18 cellular contexts compared by ENCODE assay signal in the genomic region with DNA sequence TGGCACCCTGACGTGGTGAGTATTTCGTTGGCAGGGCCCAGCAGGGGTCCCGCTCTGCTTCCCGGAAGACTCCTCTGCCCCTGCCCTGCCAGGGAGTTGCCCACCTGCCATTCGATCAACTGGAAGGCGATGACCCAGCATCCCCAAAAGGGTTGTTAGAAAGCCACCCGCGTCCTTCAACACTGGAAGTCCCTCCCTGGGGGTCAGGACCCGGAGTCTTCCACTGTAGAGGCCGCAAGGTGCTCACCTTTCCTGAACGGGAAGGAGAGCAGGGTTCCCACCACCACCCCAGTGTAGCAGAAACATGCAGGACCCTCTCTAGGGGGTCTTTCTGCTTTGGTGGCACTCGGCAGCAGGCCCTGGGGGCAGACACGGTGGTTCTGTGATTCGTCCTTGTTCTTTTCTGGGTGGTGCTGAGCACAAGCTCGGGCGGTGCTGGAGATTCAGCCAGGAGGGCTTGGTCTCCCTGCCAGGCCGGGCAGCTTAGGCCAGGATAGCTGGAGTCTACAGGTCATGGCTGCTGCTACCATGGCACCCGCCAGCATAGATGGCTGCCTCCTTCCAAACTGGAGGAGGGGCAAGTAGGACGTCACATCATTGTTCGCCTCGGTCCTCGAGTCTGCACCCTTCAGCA. TPM values are rescaled to one million over a fixed set of nuclear protein-coding genes. Genes with fewer than 3 reads are reported as not detected.
A peak's percentile ranks its signal among the peaks of the same experiment; 100 is the strongest.
DNase-seq lines count a peak whose midpoint lies in the region.
"Had no signal": no experiment of that assay in that cellular context is flagged by ENCODE, and none has a peak within 500 bp of the region (broad histone marks: within the 10 kb centered on the region; RNA-seq: fewer than 3 reads in every experiment).

No MANE protein-coding gene starts in this region.

- H3K9ac ChIP-seq in BLaER1 treated with 17β-estradiol and CSF1 and Interleukin-3, amounts not matched to agents 10 nM and 100 nM = peak overlapping the region in 3 of 11 experiments; percentile 18 to 57 (median 21); a peak in 2 of 22 replicates

- peak overlapping the region in 3 of 11 experiments; percentile 7 to 46 (median 34); a peak in 2 of 22 replicates for H3K27ac ChIP-seq in BLaER1 treated with 17β-estradiol and CSF1 and Interleukin-3, amounts not matched to agents 10 nM and 100 nM

- H3K4me2 ChIP-seq in BLaER1 treated with 17β-estradiol and CSF1 and Interleukin-3, amounts not matched to agents 10 nM and 100 nM = peak overlapping the region; percentile 60 to 97 (median 88)

- no peaks in the 10 kb centered on the region for H3K36me3 ChIP-seq in BLaER1 treated with 17β-estradiol and CSF1 and Interleukin-3, amounts not matched to agents 10 nM and 100 nM

- H3K36me3 Mint-ChIP-seq in activated T-helper 1 cell treated with anti-CD3 and anti-CD28 coated beads, Interleukin-12 subunit alpha, Interleukin-12 subunit beta, Interleukin-2, Interleukin-4 antibody, amounts not matched to agents 30 ng/mL and 10 ng/mL and 1 ng/mL, durations not matched to agents 14 hours and 24 hours and 36 hours (ENCODE audit: low read depth) = peaks cover under 1% of the 10 kb centered on the region

- H3K4me1 Mint-ChIP-seq in activated T-helper 1 cell treated with anti-CD3 and anti-CD28 coated beads, Interleukin-12 subunit alpha, Interleukin-12 subunit beta, Interleukin-2, Interleukin-4 antibody, amounts not matched to agents 30 ng/mL and 10 ng/mL and 1 ng/mL, durations not matched to agents 14 hours and 24 hours and 36 hours (ENCODE audit: low read depth) = peaks cover 26% of the 10 kb centered on the region

- H3K4me3 Mint-ChIP-seq in activated T-helper 1 cell treated with anti-CD3 and anti-CD28 coated beads, Interleukin-12 subunit alpha, Interleukin-12 subunit beta, Interleukin-2, Interleukin-4 antibody, amounts not matched to agents 30 ng/mL and 10 ng/mL and 1 ng/mL, durations not matched to agents 14 hours and 24 hours and 36 hours = no peak overlapping the region

- DNase-seq in activated CD4-positive, CD25-positive, alpha-beta regulatory T cell treated with anti-CD3 and anti-CD28 coated beads, Interleukin-2, amount 50 U/mL, for 72 hours = peak; percentile 21
- no peak for DNase-seq in activated CD4-positive, CD25-positive, alpha-beta regulatory T cell (lab: John Stamatoyannopoulos, UW)
- no peak for DNase-seq in activated T-helper 1 cell treated with anti-CD3 and anti-CD28 coated beads, Interleukin-12 subunit alpha, Interleukin-12 subunit beta, Interleukin-2, Interleukin-4 antibody, amounts not matched to agents 30 ng/mL and 10 ng/mL and 1 ng/mL, durations not matched to agents 14 hours and 24 hours and 36 hours (ENCODE audit: low spot score)
- DNase-seq in posterior vena cava (ENCODE audit: low spot score) = peak; percentile 76
- DNase-seq in NCI-H774 (lab: John Stamatoyannopoulos, UW) = no peak
- DNase-seq in NCI-H345 (lab: John Stamatoyannopoulos, UW) = no peak
- DNase-seq: C1 segment of cervical spinal cord, DMS 273 treated with DMSO at 0.1 percent for 48 hours, DND-41, KG1, MV-4-11, NCI-H1694 treated with DMSO at 0.1 percent for 48 hours, NCI-H510A, NCI-H748 treated with DMSO at 0.1 percent for 48 hours, PC-3, RPMI8226, SIG-M5 had no signal

- intact Hi-C loops in activated T-helper 1 cell treated with anti-CD3 and anti-CD28 coated beads, Interleukin-12 subunit alpha, Interleukin-12 subunit beta, Interleukin-2, Interleukin-4 antibody, amounts not matched to agents 30 ng/mL and 10 ng/mL and 1 ng/mL, durations not matched to agents 14 hours and 24 hours and 36 hours (cut with micrococcal nuclease) = no loop called here
- intact Hi-C loops in posterior vena cava (cut with DNase I) = no loop called here

- H3K4me3 ChIP-seq in BLaER1 treated with 17β-estradiol and CSF1 and Interleukin-3, amounts not matched to agents 10 nM and 100 nM = peak overlapping the region in 1 of 10 experiments; percentile 15; a peak in 2 of 20 replicates

- H4K20me1 ChIP-seq in BLaER1 treated with 17β-estradiol and CSF1 and Interleukin-3, amounts not matched to agents 10 nM and 100 nM = peaks cover 0 to 45% (median 16%) of the 10 kb centered on the region in 11 experiments; a peak in 17 of 22 replicates

- H3K27me3 ChIP-seq in BLaER1 treated with 17β-estradiol and CSF1 and Interleukin-3, amounts not matched to agents 10 nM and 100 nM = peaks cover 0 to 59% (median 10%) of the 10 kb centered on the region in 11 experiments; a peak in 15 of 22 replicates

- peaks cover 64 to 98% (median 86%) of the 10 kb centered on the region in 10 experiments for H3K4me1 ChIP-seq in BLaER1 treated with 17β-estradiol and CSF1 and Interleukin-3, amounts not matched to agents 10 nM and 100 nM

- H3K9me3 Mint-ChIP-seq in activated T-helper 1 cell treated with anti-CD3 and anti-CD28 coated beads, Interleukin-12 subunit alpha, Interleukin-12 subunit beta, Interleukin-2, Interleukin-4 antibody, amounts not matched to agents 30 ng/mL and 10 ng/mL and 1 ng/mL, durations not matched to agents 14 hours and 24 hours and 36 hours = no peaks in the 10 kb centered on the region

- H3K27me3 Mint-ChIP-seq in activated T-helper 1 cell treated with anti-CD3 and anti-CD28 coated beads, Interleukin-12 subunit alpha, Interleukin-12 subunit beta, Interleukin-2, Interleukin-4 antibody, amounts not matched to agents 30 ng/mL and 10 ng/mL and 1 ng/mL, durations not matched to agents 14 hours and 24 hours and 36 hours (ENCODE audit: insufficient read depth) = no peaks in the 10 kb centered on the region

- peak overlapping the region; percentile 5 for H3K27ac Mint-ChIP-seq in activated T-helper 1 cell treated with anti-CD3 and anti-CD28 coated beads, Interleukin-12 subunit alpha, Interleukin-12 subunit beta, Interleukin-2, Interleukin-4 antibody, amounts not matched to agents 30 ng/mL and 10 ng/mL and 1 ng/mL, durations not matched to agents 14 hours and 24 hours and 36 hours

- no peaks in the 10 kb centered on the region for H3K9me3 ChIP-seq in BLaER1 treated with 17β-estradiol and CSF1 and Interleukin-3, amounts not matched to agents 10 nM and 100 nM (replicated peaks in 1 of 11)

RNA-seq across cellular contexts. Expression of gene DPYSL4, which starts 19.6 kb away (rescaled TPM):
- total RNA-seq in activated T-helper 1 cell treated with anti-CD3 and anti-CD28 coated beads, Interleukin-12 subunit alpha, Interleukin-12 subunit beta, Interleukin-2, Interleukin-4 antibody, amounts not matched to agents 30 ng/mL and 10 ng/mL and 1 ng/mL, durations not matched to agents 14 hours and 24 hours and 36 hours = 24.1 and 24.7 TPM in 2 replicates
- total RNA-seq in posterior vena cava = 1 to 10 TPM; 1.4 to 2.1 TPM

Comparison
In these comparisons a context has a peak if more than half of its experiments do, and no peak if none do; other contexts are left out.
1. DNase-seq: peak in activated CD4-positive, CD25-positive, alpha-beta regulatory T cell treated with anti-CD3 and anti-CD28 coated beads, Interleukin-2, amount 50 U/mL, for 72 hours (single experiment) and posterior vena cava (single experiment); none in activated CD4-positive, CD25-positive, alpha-beta regulatory T cell (0 of 4), activated T-helper 1 cell treated with anti-CD3 and anti-CD28 coated beads, Interleukin-12 subunit alpha, Interleukin-12 subunit beta, Interleukin-2, Interleukin-4 antibody, amounts not matched to agents 30 ng/mL and 10 ng/mL and 1 ng/mL, durations not matched to agents 14 hours and 24 hours and 36 hours (single experiment), NCI-H774 (single experiment) and NCI-H345 (single experiment).